Comparison of ENCODE assay signal across 8 cellular contexts in genomic region chr15:83365370-83365938, GRCh38.
DNase-seq lines count a peak whose midpoint lies in the region; ATAC-seq lines count a peak whose summit lies in the region.

No MANE protein-coding gene starts in this region.

- H2AFZ ChIP-seq in neuronal stem cell (ENCODE audit: low read length): peak overlapping the region; percentile 18

- H3K27me3 ChIP-seq in neuronal stem cell (ENCODE audit: control insufficient read depth in 3 of 3, insufficient read depth in 3 of 3, low read depth in 1 of 3, low read length in 3 of 3): peaks cover 0 to 58% (median 13%) of the 10 kb centered on the region in 3 experiments

- H2BK5ac ChIP-seq in neuronal stem cell (ENCODE audit: low read length): no peak overlapping the region

- peak overlapping the region; percentile 49 for H3K4me3 Mint-ChIP-seq in activated T-cell treated with anti-CD3 and anti-CD28 coated beads, Interleukin-2, amount 50 U/mL, for 24 hours
- no peak overlapping the region for H3K4me3 Mint-ChIP-seq in activated CD4-positive, alpha-beta memory T cell treated with anti-CD3 and anti-CD28 coated beads for 36 hours

- H3K79me1 ChIP-seq in neuronal stem cell (ENCODE audit: low read depth, low read length): no peaks in the 10 kb centered on the region

- H2BK12ac ChIP-seq in neuronal stem cell (ENCODE audit: low read length): no peak overlapping the region

- H3K4ac ChIP-seq in neuronal stem cell (ENCODE audit: low read length): no peak overlapping the region

- no peak overlapping the region for H3K27ac Mint-ChIP-seq in activated T-cell treated with anti-CD3 and anti-CD28 coated beads, Interleukin-2, amount 50 U/mL, for 24 hours
- no peak overlapping the region for H3K27ac Mint-ChIP-seq in activated CD4-positive, alpha-beta memory T cell treated with anti-CD3 and anti-CD28 coated beads for 36 hours

- no CpG with 5 or more reads among the region's 27 CpGs for WGBS in neuronal stem cell (ENCODE audit: extremely low coverage in 2 of 2, insufficient read length in 2 of 2, insufficient replicate concordance in 1 of 2), 2 donors

- H3K23ac ChIP-seq in neuronal stem cell (ENCODE audit: low read depth, low read length, poor library complexity): no peak overlapping the region

- H3K27me3 Mint-ChIP-seq in activated T-cell treated with anti-CD3 and anti-CD28 coated beads, Interleukin-2, amount 50 U/mL, for 24 hours: peaks cover 71% of the 10 kb centered on the region
- H3K27me3 Mint-ChIP-seq in activated CD4-positive, alpha-beta memory T cell treated with anti-CD3 and anti-CD28 coated beads for 36 hours: peaks cover 26% of the 10 kb centered on the region

- DNase-seq in activated T-cell treated with anti-CD3 and anti-CD28 coated beads, Interleukin-2, amount 50 U/mL, for 24 hours: no peak
- DNase-seq in activated T-cell treated with anti-CD3 and anti-CD28 coated beads for 4 hours: no peak
- peak; percentile 29 for DNase-seq in activated CD4-positive, alpha-beta memory T cell treated with anti-CD3 and anti-CD28 coated beads for 36 hours
- peak; percentile 42 for DNase-seq in fibroblast of the conjunctiva (ENCODE audit: low read depth)
- no peak for DNase-seq in neuronal stem cell (ENCODE audit: low spot score)

- no peak overlapping the region for H2BK15ac ChIP-seq in neuronal stem cell (ENCODE audit: low read length)

- no peaks in the 10 kb centered on the region for H3K9me3 Mint-ChIP-seq in activated T-cell treated with anti-CD3 and anti-CD28 coated beads, Interleukin-2, amount 50 U/mL, for 24 hours
- no peaks in the 10 kb centered on the region for H3K9me3 Mint-ChIP-seq in activated CD4-positive, alpha-beta memory T cell treated with anti-CD3 and anti-CD28 coated beads for 36 hours

- H3K4me1 ChIP-seq in neuronal stem cell (ENCODE audit: control insufficient read depth in 2 of 2, insufficient read depth in 1 of 2, low read depth in 1 of 2, low read length in 2 of 2): no peaks in the 10 kb centered on the region

- no peak overlapping the region for H3K18ac ChIP-seq in neuronal stem cell (ENCODE audit: low read length)

- CTCF ChIA-PET in activated CD4-positive, alpha-beta memory T cell treated with anti-CD3 and anti-CD28 coated beads for 36 hours (lab: Charles Lee): interaction anchor here (1.0 kb wide), 1 partner anchor 118 kb away, joined by 3 read pairs; no protein-coding TSS in a partner anchor

- peak overlapping the region in 1 of 2 donors; percentile 53 for H3K4me3 ChIP-seq in neuronal stem cell (ENCODE audit: low read length in 2 of 2)

- H2BK120ac ChIP-seq in neuronal stem cell (ENCODE audit: low read depth, low read length): no peak overlapping the region

- ATAC-seq in GM19455 (IDR thresholded peaks at IDR 0.05; ENCODE audit: unreplicated experiment) (no peak), HG02885 (IDR thresholded peaks at IDR 0.05; ENCODE audit: poor library complexity, unreplicated experiment) (no peak), HG03378 (IDR thresholded peaks at IDR 0.05; ENCODE audit: unreplicated experiment) (no peak)

- H3K36me3 Mint-ChIP-seq in activated T-cell treated with anti-CD3 and anti-CD28 coated beads, Interleukin-2, amount 50 U/mL, for 24 hours (ENCODE audit: low read depth): no peaks in the 10 kb centered on the region
- no peaks in the 10 kb centered on the region for H3K36me3 Mint-ChIP-seq in activated CD4-positive, alpha-beta memory T cell treated with anti-CD3 and anti-CD28 coated beads for 36 hours

- no peak overlapping the region for H4K8ac ChIP-seq in neuronal stem cell (ENCODE audit: low read depth, low read length)

- no peak overlapping the region for H4K91ac ChIP-seq in neuronal stem cell (ENCODE audit: low read depth, low read length, poor library complexity)

- H3K9me3 ChIP-seq in neuronal stem cell (replicated peaks in 1 of 2; ENCODE audit: control insufficient read depth in 2 of 2, insufficient read depth in 1 of 2, low read depth in 1 of 2, low read length in 2 of 2): no peaks in the 10 kb centered on the region

- H3K4me1 Mint-ChIP-seq in activated T-cell treated with anti-CD3 and anti-CD28 coated beads, Interleukin-2, amount 50 U/mL, for 24 hours (ENCODE audit: low read depth): peaks cover 11% of the 10 kb centered on the region
- peaks cover 9% of the 10 kb centered on the region for H3K4me1 Mint-ChIP-seq in activated CD4-positive, alpha-beta memory T cell treated with anti-CD3 and anti-CD28 coated beads for 36 hours (ENCODE audit: low read depth)

- H3K14ac ChIP-seq in neuronal stem cell (ENCODE audit: low read length): no peak overlapping the region

- peak overlapping the region; percentile 48 for H3K4me2 ChIP-seq in neuronal stem cell (ENCODE audit: insufficient read depth, low read length, poor library complexity, severe bottlenecking)

- no peak overlapping the region for H3K9ac ChIP-seq in neuronal stem cell (ENCODE audit: low read depth, low read length, poor library complexity)

- intact Hi-C loops in activated CD4-positive, alpha-beta memory T cell treated with anti-CD3 and anti-CD28 coated beads for 36 hours (cut with micrococcal nuclease): no loop called here

- no peaks in the 10 kb centered on the region for H3K36me3 ChIP-seq in neuronal stem cell (replicated peaks in 1 of 2; ENCODE audit: control insufficient read depth in 2 of 2, insufficient read depth in 2 of 2, low read length in 2 of 2)

- H2AK5ac ChIP-seq in neuronal stem cell (ENCODE audit: low read depth, low read length): no peak overlapping the region

- POLR2A ChIA-PET in activated CD4-positive, alpha-beta memory T cell treated with anti-CD3 and anti-CD28 coated beads for 36 hours (lab: Charles Lee): no interaction called here

- H3K27ac ChIP-seq in neuronal stem cell (replicated peaks; ENCODE audit: low read length): no peak overlapping the region

Comparison
In these comparisons a context has a peak if more than half of its experiments do, and no peak if none do; other contexts are left out.
1. DNase-seq: peak in activated CD4-positive, alpha-beta memory T cell treated with anti-CD3 and anti-CD28 coated beads for 36 hours (single experiment) and fibroblast of the conjunctiva (single experiment); none in activated T-cell treated with anti-CD3 and anti-CD28 coated beads, Interleukin-2, amount 50 U/mL, for 24 hours (single experiment), activated T-cell treated with anti-CD3 and anti-CD28 coated beads for 4 hours (single experiment) and neuronal stem cell (single experiment).